1 cellular context compared by ENCODE assay signal in genomic region chr12:70242695-70243509, GRCh38.
TF ChIP-seq lines count a peak whose summit lies in the region.

TSS of gene CNOT2 (plus strand) at chr12:70243433. CDS start at chr12:70278227, 34,794 bp downstream.

TF ChIP-seq in K562, 482 proteins besides CTCF, POLR2A, EP300 and RAD21 (continued from another document):
- TF ChIP-seq ARID3A (IDR thresholded peaks at IDR 0.05; ENCODE audit: borderline replicate concordance, low read depth, low read length) (no peak), ZNF384 (IDR thresholded peaks at IDR 0.05; ENCODE audit: low read depth, low read length) (peak; percentile 79), ZNF277 (CRISPR knock-in tag; IDR thresholded peaks at IDR 0.05; ENCODE audit: borderline replicate concordance) (no peak), CGGBP1 (CRISPR knock-in tag; IDR thresholded peaks at IDR 0.05) (peak; percentile 76; the same call in 1 of the 2 replicates)
